In the genomic region with DNA sequence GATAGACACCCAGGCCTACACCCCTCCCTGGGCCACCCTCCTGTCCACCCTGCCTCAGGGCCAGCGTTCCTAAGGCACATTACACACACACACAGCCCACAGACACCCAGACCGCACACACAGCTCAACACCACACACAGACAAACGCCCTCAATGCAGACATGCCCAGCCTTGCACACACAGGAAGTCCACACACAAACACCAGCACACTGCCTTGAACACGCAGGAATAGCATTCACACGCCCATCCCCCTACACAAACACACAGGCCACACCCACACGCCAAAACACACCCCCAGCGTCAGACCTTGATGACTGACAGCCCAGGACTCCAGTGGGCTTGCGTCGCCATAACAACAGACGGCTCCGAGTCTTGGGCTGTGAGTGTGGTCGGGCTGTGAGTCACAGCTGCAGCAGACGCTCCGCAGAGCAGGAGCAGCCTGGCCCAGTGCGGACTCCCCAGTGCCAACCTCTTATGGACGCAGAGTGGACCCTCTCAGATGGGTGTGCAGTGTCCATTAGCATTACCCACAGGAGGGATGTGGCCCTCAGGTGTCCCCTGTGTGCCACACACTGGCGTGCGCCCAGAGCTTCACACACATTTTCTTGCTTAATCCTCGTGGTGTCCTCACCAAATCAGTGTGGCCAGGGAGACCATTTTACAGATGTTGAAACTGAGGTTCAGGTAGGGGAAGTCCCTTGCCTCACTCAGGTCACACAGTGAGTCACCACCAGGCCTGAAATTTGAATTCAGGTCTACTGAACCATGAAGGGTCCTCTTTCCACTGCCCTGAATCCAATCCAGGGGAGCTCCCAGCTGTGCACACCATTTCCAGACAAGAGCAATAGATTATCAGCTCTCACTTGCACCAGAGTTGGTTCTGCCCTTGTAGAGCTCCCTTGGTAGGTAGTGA, we compare ENCODE assay signal across 1 cellular context.
TF ChIP-seq lines count a peak whose summit lies in the region.

No MANE protein-coding gene starts in this region.

TF ChIP-seq in GM12878, 131 proteins besides CTCF, POLR2A, EP300 and RAD21 (continued from another document and continues in another):
- TF ChIP-seq CREM (IDR thresholded peaks at IDR 0.05; ENCODE audit: low read depth) (peak; percentile 43; the same call in 1 of the 2 replicates), MEF2A (IDR thresholded peaks at IDR 0.05; ENCODE audit: insufficient read depth, low read depth, low read length) (no peak), ZNF217 (IDR thresholded peaks at IDR 0.05) (no peak), KLF5 (IDR thresholded peaks at IDR 0.05; ENCODE audit: partially characterized antibody) (no peak), LARP7 (IDR thresholded peaks at IDR 0.05) (peak; percentile 18; the same call in 1 of the 2 replicates), CREB1 (IDR thresholded peaks at IDR 0.05; ENCODE audit: low read depth) (peak; percentile 70; the same call in 1 of the 2 replicates), RBBP5 (conservative IDR thresholded peaks at IDR 0.05) (no peak), HDGF (IDR thresholded peaks at IDR 0.05) (peak; percentile 98), MYC (IDR thresholded peaks at IDR 0.05; ENCODE audit: insufficient read depth, insufficient read length, insufficient replicate concordance, low read length, severe bottlenecking) (peak; percentile 46), IKZF2 (IDR thresholded peaks at IDR 0.05) (peak; percentile 5 to 32; a peak in 1 of 4 replicates), KDM1A (IDR thresholded peaks at IDR 0.05; ENCODE audit: borderline replicate concordance) (no peak), SUPT20H (IDR thresholded peaks at IDR 0.05; ENCODE audit: borderline replicate concordance, control insufficient read depth, low read depth, low read length) (no peak), EZH2 (IDR thresholded peaks at IDR 0.05; ENCODE audit: borderline replicate concordance, control insufficient read depth, low read depth, low read length) (no peak), ZNF274 (IDR thresholded peaks at IDR 0.05; ENCODE audit: insufficient read depth, insufficient read length) (no peak), STAT1 (conservative IDR thresholded peaks at IDR 0.05) (no peak), JUND (IDR thresholded peaks at IDR 0.05; ENCODE audit: low read depth, low read length) (no peak), TBL1XR1 (IDR thresholded peaks at IDR 0.05; ENCODE audit: low read depth, low read length) (0 out of 2 replicates have a peak, but pooled peaks have one; percentile 39), ATF7 (IDR thresholded peaks at IDR 0.05; ENCODE audit: low read depth) (peak; percentile 32; the same call in 1 of the 2 replicates), ZZZ3 (IDR thresholded peaks at IDR 0.05; ENCODE audit: control insufficient read depth, insufficient read length, low read depth) (no peak), CBX5 (IDR thresholded peaks at IDR 0.05; ENCODE audit: low read depth) (0 out of 2 replicates have a peak, but pooled peaks have one; percentile 17), CBFB (IDR thresholded peaks at IDR 0.05; ENCODE audit: low read depth) (peak; percentile 68; the same call in 1 of the 2 replicates), HDAC2 (IDR thresholded peaks at IDR 0.05) (no peak), IKZF1 (conservative IDR thresholded peaks at IDR 0.05) (peak; percentile 24; the same call in 1 of the 2 replicates), SPI1 (IDR thresholded peaks at IDR 0.05; ENCODE audit: borderline replicate concordance, insufficient read depth, low read depth, low read length) (no peak), SP1 (IDR thresholded peaks at IDR 0.05; ENCODE audit: low read depth, low read length) (peak; percentile 13), BMI1 (IDR thresholded peaks at IDR 0.05; ENCODE audit: borderline replicate concordance) (peak; percentile 96), MTA2 (IDR thresholded peaks at IDR 0.05; ENCODE audit: low read depth) (0 out of 2 replicates have a peak, but pooled peaks have one; percentile 31), DPF2 (IDR thresholded peaks at IDR 0.05) (peak; percentile 80; the same call in 1 of the 2 replicates), MEF2B (IDR thresholded peaks at IDR 0.05; ENCODE audit: partially characterized antibody, poor library complexity, severe bottlenecking) (peak; percentile 33), HDAC6 (IDR thresholded peaks at IDR 0.05; ENCODE audit: unreplicated experiment) (no peak)
- TF ChIP-seq, protein P1, sequence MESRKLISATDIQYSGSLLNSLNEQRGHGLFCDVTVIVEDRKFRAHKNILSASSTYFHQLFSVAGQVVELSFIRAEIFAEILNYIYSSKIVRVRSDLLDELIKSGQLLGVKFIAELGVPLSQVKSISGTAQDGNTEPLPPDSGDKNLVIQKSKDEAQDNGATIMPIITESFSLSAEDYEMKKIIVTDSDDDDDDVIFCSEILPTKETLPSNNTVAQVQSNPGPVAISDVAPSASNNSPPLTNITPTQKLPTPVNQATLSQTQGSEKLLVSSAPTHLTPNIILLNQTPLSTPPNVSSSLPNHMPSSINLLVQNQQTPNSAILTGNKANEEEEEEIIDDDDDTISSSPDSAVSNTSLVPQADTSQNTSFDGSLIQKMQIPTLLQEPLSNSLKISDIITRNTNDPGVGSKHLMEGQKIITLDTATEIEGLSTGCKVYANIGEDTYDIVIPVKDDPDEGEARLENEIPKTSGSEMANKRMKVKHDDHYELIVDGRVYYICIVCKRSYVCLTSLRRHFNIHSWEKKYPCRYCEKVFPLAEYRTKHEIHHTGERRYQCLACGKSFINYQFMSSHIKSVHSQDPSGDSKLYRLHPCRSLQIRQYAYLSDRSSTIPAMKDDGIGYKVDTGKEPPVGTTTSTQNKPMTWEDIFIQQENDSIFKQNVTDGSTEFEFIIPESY (IDR thresholded peaks at IDR 0.05), result 0 out of 2 replicates have a peak, but pooled peaks have one; percentile 17
- TF ChIP-seq, protein P2, sequence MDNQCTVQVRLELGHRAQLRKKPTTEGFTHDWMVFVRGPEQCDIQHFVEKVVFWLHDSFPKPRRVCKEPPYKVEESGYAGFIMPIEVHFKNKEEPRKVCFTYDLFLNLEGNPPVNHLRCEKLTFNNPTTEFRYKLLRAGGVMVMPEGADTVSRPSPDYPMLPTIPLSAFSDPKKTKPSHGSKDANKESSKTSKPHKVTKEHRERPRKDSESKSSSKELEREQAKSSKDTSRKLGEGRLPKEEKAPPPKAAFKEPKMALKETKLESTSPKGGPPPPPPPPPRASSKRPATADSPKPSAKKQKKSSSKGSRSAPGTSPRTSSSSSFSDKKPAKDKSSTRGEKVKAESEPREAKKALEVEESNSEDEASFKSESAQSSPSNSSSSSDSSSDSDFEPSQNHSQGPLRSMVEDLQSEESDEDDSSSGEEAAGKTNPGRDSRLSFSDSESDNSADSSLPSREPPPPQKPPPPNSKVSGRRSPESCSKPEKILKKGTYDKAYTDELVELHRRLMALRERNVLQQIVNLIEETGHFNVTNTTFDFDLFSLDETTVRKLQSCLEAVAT (IDR thresholded peaks at IDR 0.05), result peak; percentile 93
- TF ChIP-seq, protein P3, sequence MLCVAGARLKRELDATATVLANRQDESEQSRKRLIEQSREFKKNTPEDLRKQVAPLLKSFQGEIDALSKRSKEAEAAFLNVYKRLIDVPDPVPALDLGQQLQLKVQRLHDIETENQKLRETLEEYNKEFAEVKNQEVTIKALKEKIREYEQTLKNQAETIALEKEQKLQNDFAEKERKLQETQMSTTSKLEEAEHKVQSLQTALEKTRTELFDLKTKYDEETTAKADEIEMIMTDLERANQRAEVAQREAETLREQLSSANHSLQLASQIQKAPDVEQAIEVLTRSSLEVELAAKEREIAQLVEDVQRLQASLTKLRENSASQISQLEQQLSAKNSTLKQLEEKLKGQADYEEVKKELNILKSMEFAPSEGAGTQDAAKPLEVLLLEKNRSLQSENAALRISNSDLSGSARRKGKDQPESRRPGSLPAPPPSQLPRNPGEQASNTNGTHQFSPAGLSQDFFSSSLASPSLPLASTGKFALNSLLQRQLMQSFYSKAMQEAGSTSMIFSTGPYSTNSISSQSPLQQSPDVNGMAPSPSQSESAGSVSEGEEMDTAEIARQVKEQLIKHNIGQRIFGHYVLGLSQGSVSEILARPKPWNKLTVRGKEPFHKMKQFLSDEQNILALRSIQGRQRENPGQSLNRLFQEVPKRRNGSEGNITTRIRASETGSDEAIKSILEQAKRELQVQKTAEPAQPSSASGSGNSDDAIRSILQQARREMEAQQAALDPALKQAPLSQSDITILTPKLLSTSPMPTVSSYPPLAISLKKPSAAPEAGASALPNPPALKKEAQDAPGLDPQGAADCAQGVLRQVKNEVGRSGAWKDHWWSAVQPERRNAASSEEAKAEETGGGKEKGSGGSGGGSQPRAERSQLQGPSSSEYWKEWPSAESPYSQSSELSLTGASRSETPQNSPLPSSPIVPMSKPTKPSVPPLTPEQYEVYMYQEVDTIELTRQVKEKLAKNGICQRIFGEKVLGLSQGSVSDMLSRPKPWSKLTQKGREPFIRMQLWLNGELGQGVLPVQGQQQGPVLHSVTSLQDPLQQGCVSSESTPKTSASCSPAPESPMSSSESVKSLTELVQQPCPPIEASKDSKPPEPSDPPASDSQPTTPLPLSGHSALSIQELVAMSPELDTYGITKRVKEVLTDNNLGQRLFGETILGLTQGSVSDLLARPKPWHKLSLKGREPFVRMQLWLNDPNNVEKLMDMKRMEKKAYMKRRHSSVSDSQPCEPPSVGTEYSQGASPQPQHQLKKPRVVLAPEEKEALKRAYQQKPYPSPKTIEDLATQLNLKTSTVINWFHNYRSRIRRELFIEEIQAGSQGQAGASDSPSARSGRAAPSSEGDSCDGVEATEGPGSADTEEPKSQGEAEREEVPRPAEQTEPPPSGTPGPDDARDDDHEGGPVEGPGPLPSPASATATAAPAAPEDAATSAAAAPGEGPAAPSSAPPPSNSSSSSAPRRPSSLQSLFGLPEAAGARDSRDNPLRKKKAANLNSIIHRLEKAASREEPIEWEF (IDR thresholded peaks at IDR 0.05; ENCODE audit: insufficient replicate concordance, low read depth, low read length), result no peak
- TF ChIP-seq, protein P4, sequence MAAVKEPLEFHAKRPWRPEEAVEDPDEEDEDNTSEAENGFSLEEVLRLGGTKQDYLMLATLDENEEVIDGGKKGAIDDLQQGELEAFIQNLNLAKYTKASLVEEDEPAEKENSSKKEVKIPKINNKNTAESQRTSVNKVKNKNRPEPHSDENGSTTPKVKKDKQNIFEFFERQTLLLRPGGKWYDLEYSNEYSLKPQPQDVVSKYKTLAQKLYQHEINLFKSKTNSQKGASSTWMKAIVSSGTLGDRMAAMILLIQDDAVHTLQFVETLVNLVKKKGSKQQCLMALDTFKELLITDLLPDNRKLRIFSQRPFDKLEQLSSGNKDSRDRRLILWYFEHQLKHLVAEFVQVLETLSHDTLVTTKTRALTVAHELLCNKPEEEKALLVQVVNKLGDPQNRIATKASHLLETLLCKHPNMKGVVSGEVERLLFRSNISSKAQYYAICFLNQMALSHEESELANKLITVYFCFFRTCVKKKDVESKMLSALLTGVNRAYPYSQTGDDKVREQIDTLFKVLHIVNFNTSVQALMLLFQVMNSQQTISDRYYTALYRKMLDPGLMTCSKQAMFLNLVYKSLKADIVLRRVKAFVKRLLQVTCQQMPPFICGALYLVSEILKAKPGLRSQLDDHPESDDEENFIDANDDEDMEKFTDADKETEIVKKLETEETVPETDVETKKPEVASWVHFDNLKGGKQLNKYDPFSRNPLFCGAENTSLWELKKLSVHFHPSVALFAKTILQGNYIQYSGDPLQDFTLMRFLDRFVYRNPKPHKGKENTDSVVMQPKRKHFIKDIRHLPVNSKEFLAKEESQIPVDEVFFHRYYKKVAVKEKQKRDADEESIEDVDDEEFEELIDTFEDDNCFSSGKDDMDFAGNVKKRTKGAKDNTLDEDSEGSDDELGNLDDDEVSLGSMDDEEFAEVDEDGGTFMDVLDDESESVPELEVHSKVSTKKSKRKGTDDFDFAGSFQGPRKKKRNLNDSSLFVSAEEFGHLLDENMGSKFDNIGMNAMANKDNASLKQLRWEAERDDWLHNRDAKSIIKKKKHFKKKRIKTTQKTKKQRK (IDR thresholded peaks at IDR 0.05; ENCODE audit: low read depth, low read length), result no peak
- TF ChIP-seq, protein P5, sequence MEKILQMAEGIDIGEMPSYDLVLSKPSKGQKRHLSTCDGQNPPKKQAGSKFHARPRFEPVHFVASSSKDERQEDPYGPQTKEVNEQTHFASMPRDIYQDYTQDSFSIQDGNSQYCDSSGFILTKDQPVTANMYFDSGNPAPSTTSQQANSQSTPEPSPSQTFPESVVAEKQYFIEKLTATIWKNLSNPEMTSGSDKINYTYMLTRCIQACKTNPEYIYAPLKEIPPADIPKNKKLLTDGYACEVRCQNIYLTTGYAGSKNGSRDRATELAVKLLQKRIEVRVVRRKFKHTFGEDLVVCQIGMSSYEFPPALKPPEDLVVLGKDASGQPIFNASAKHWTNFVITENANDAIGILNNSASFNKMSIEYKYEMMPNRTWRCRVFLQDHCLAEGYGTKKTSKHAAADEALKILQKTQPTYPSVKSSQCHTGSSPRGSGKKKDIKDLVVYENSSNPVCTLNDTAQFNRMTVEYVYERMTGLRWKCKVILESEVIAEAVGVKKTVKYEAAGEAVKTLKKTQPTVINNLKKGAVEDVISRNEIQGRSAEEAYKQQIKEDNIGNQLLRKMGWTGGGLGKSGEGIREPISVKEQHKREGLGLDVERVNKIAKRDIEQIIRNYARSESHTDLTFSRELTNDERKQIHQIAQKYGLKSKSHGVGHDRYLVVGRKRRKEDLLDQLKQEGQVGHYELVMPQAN (conservative IDR thresholded peaks at IDR 0.05), result no peak
- TF ChIP-seq, protein P6, sequence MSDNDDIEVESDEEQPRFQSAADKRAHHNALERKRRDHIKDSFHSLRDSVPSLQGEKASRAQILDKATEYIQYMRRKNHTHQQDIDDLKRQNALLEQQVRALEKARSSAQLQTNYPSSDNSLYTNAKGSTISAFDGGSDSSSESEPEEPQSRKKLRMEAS (IDR thresholded peaks at IDR 0.05; ENCODE audit: low read depth, low read length), result 0 out of 2 replicates have a peak, but pooled peaks have one; percentile 2
- TF ChIP-seq, protein P7, sequence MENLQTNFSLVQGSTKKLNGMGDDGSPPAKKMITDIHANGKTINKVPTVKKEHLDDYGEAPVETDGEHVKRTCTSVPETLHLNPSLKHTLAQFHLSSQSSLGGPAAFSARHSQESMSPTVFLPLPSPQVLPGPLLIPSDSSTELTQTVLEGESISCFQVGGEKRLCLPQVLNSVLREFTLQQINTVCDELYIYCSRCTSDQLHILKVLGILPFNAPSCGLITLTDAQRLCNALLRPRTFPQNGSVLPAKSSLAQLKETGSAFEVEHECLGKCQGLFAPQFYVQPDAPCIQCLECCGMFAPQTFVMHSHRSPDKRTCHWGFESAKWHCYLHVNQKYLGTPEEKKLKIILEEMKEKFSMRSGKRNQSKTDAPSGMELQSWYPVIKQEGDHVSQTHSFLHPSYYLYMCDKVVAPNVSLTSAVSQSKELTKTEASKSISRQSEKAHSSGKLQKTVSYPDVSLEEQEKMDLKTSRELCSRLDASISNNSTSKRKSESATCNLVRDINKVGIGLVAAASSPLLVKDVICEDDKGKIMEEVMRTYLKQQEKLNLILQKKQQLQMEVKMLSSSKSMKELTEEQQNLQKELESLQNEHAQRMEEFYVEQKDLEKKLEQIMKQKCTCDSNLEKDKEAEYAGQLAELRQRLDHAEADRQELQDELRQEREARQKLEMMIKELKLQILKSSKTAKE (IDR thresholded peaks at IDR 0.05; ENCODE audit: low read depth, poor library complexity, severe bottlenecking), result peak; percentile 40
- TF ChIP-seq, protein P8, sequence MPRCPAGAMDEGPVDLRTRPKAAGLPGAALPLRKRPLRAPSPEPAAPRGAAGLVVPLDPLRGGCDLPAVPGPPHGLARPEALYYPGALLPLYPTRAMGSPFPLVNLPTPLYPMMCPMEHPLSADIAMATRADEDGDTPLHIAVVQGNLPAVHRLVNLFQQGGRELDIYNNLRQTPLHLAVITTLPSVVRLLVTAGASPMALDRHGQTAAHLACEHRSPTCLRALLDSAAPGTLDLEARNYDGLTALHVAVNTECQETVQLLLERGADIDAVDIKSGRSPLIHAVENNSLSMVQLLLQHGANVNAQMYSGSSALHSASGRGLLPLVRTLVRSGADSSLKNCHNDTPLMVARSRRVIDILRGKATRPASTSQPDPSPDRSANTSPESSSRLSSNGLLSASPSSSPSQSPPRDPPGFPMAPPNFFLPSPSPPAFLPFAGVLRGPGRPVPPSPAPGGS (IDR thresholded peaks at IDR 0.05; ENCODE audit: borderline replicate concordance, insufficient read depth, low read depth, low read length, poor library complexity, severe bottlenecking), result no peak
